10 cellular contexts compared by ENCODE assay signal in genomic region chr1:225447649-225448048, GRCh38. TPM values are rescaled to one million over a fixed set of nuclear protein-coding genes. Genes with fewer than 3 reads are reported as not detected.
A peak's percentile ranks its signal among the peaks of the same experiment; 100 is the strongest.
DNase-seq lines count a peak whose midpoint lies in the region; ATAC-seq and TF ChIP-seq lines count a peak whose summit lies in the region.
"Had no signal": no experiment of that assay in that cellular context is flagged by ENCODE, and none has a peak within 500 bp of the region (broad histone marks: within the 10 kb centered on the region; RNA-seq: fewer than 3 reads in every experiment).

No MANE protein-coding gene starts in this region.

- peak overlapping the region; percentile 80 for H2AFZ ChIP-seq in fibroblast of lung (ENCODE audit: low read length)

- H3K27me3 ChIP-seq in fibroblast of lung (ENCODE audit: control insufficient read depth, insufficient read depth, low read length) = no peaks in the 10 kb centered on the region
- no peaks in the 10 kb centered on the region for H3K27me3 ChIP-seq in muscle layer of duodenum (ENCODE audit: low read depth, low read length)
- no peaks in the 10 kb centered on the region for H3K27me3 ChIP-seq in A673 (replicated peaks; ENCODE audit: insufficient read depth, low read depth, low read length, poor library complexity)

- peak overlapping the region; percentile 74 for H3K4me2 ChIP-seq in fibroblast of lung (ENCODE audit: extremely low read depth, insufficient read depth, low read length)

- intact Hi-C loops in A673 (cut with micrococcal nuclease; ENCODE audit: unreplicated experiment) = no loop called here

- H3K27ac ChIP-seq in fibroblast of lung (ENCODE audit: insufficient read depth, low read length) (no peak overlapping the region), muscle layer of duodenum (ENCODE audit: low read length) (peak overlapping the region; percentile 88), urinary bladder (ENCODE audit: low read depth) (peak overlapping the region; percentile 74), A673 (ENCODE audit: low read depth, low read length, poor library complexity, severe bottlenecking) (no peak overlapping the region)

- H3K4me1 ChIP-seq in fibroblast of lung (ENCODE audit: control insufficient read depth, extremely low read depth, insufficient read depth, low read length) (peaks cover 21% of the 10 kb centered on the region), muscle layer of duodenum (ENCODE audit: control insufficient read depth in 1 of 2, insufficient read depth in 2 of 2, low read length in 2 of 2) (peaks cover 19 to 55% of the 10 kb centered on the region in 2 donors), urinary bladder (ENCODE audit: insufficient read depth) (no peaks in the 10 kb centered on the region), A673 (ENCODE audit: insufficient read depth, low read length, poor library complexity, severe bottlenecking) (peaks cover 20% of the 10 kb centered on the region)

- H3K9me3 ChIP-seq in fibroblast of lung (ENCODE audit: control insufficient read depth, insufficient read depth, low read depth, low read length) (no peaks in the 10 kb centered on the region), muscle layer of duodenum (ENCODE audit: control insufficient read depth in 1 of 2, low read length in 2 of 2) (no peaks in the 10 kb centered on the region), A673 (ENCODE audit: low read depth, low read length, poor library complexity, severe bottlenecking) (no peaks in the 10 kb centered on the region)

- no TSS peak for BruUV-seq in A673 (replicated peaks; lab: Mats Ljungman, UMichigan)

- peaks cover 58% of the 10 kb centered on the region for H3K4me1 Mint-ChIP-seq in activated CD8-positive, alpha-beta memory T cell treated with anti-CD3 and anti-CD28 coated beads, Interleukin-2, amount 10 ng/mL, durations not matched to agents 7 days and 5 days

- 10% methylated on average over 7 of the region's 7 CpGs for WGBS in urinary bladder

- no peaks in the 10 kb centered on the region for H3K9me3 Mint-ChIP-seq in activated CD8-positive, alpha-beta memory T cell treated with anti-CD3 and anti-CD28 coated beads, Interleukin-2, amount 10 ng/mL, durations not matched to agents 7 days and 5 days (ENCODE audit: low read depth)

- no peak overlapping the region for H3K27ac Mint-ChIP-seq in activated CD8-positive, alpha-beta memory T cell treated with anti-CD3 and anti-CD28 coated beads, Interleukin-2, amount 10 ng/mL, durations not matched to agents 7 days and 5 days

- H3K4me3 ChIP-seq in fibroblast of lung (replicated peaks in 1 of 4; ENCODE audit: control extremely low read depth in 1 of 4, insufficient read depth in 1 of 4, low read depth in 3 of 4, low read length in 4 of 4) = peak overlapping the region in 1 of 4 experiments; percentile 4
- H3K4me3 ChIP-seq in muscle layer of duodenum (ENCODE audit: low read depth in 1 of 2, low read length in 2 of 2) = peak overlapping the region; percentile 7 to 45
- H3K4me3 ChIP-seq in urinary bladder (ENCODE audit: low read depth, low read length) = no peak overlapping the region
- H3K4me3 ChIP-seq in A673 (ENCODE audit: low read depth, low read length, poor library complexity, severe bottlenecking) = no peak overlapping the region

- CTCF ChIA-PET in activated CD8-positive, alpha-beta memory T cell treated with anti-CD3 and anti-CD28 coated beads, Interleukin-2, amount 10 ng/mL, durations not matched to agents 7 days and 5 days (lab: Charles Lee) = no interaction called here
- CTCF ChIA-PET in A673 (lab: Charles Lee) = interaction anchor here (0.9 kb wide), 1 partner anchor 27 kb away, joined by 3 read pairs; no protein-coding TSS in a partner anchor

- peaks cover 4% of the 10 kb centered on the region for H3K36me3 Mint-ChIP-seq in activated CD8-positive, alpha-beta memory T cell treated with anti-CD3 and anti-CD28 coated beads, Interleukin-2, amount 10 ng/mL, durations not matched to agents 7 days and 5 days

- no peak overlapping the region for H3K4me3 Mint-ChIP-seq in activated CD8-positive, alpha-beta memory T cell treated with anti-CD3 and anti-CD28 coated beads, Interleukin-2, amount 10 ng/mL, durations not matched to agents 7 days and 5 days

- TF ChIP-seq CTCF in fibroblast of lung (conservative IDR thresholded peaks at IDR 0.05 in 1 of 2, IDR thresholded peaks at IDR 0.05 in 1 of 2; ENCODE audit: low read depth in 1 of 2, low read length in 2 of 2) (no peak), A673 (conservative IDR thresholded peaks at IDR 0.05; ENCODE audit: low read depth, low read length) (no peak)

- ATAC-seq in activated CD8-positive, alpha-beta memory T cell treated with anti-CD3 and anti-CD28 coated beads, Interleukin-2, amount 10 ng/mL, durations not matched to agents 7 days and 5 days = no peak
- ATAC-seq in GM21723 (IDR thresholded peaks at IDR 0.05; ENCODE audit: unreplicated experiment) = no peak

- H3K27me3 Mint-ChIP-seq in activated CD8-positive, alpha-beta memory T cell treated with anti-CD3 and anti-CD28 coated beads, Interleukin-2, amount 10 ng/mL, durations not matched to agents 7 days and 5 days = no peaks in the 10 kb centered on the region

- H3K36me3 ChIP-seq in fibroblast of lung (ENCODE audit: control insufficient read depth, insufficient read depth, low read length) (no peaks in the 10 kb centered on the region), muscle layer of duodenum (ENCODE audit: control insufficient read depth in 1 of 2, insufficient read depth in 2 of 2, low read length in 2 of 2) (no peaks in the 10 kb centered on the region), urinary bladder (ENCODE audit: insufficient read depth) (no peaks in the 10 kb centered on the region), A673 (ENCODE audit: insufficient read depth, low read length, poor library complexity, severe bottlenecking) (no peaks in the 10 kb centered on the region)

- H3K79me2 ChIP-seq in fibroblast of lung (ENCODE audit: control insufficient read depth, insufficient read depth, low read length) = no peaks in the 10 kb centered on the region

- DNase-seq in activated CD8-positive, alpha-beta memory T cell treated with anti-CD3 and anti-CD28 coated beads, Interleukin-2, amount 50 U/mL, for 48 hours = peak; percentile 39
- DNase-seq in activated CD8-positive, alpha-beta memory T cell treated with anti-CD3 and anti-CD28 coated beads, Interleukin-2, amount 10 ng/mL, durations not matched to agents 7 days and 5 days = no peak
- DNase-seq in fibroblast of lung (ENCODE audit: low read depth in 2 of 2) (peak; percentile 60 to 90), A673 (ENCODE audit: low spot score) (no peak), OCI-M2 (lab: John Stamatoyannopoulos, UW; ENCODE audit: unreplicated experiment) (no peak)
- DNase-seq: activated CD4-positive, alpha-beta T cell treated with anti-CD3 and anti-CD28 coated beads for 4 hours; effector CD8-positive, alpha-beta T cell had no signal

- H3K9ac ChIP-seq in fibroblast of lung (ENCODE audit: insufficient read depth, low read length) = no peak overlapping the region

- POLR2A ChIA-PET in A673 (lab: Charles Lee; ENCODE audit: low non-redundant PET) = no interaction called here

- H4K20me1 ChIP-seq in fibroblast of lung (ENCODE audit: control insufficient read depth, extremely low read depth, insufficient read depth, low read length) = no peaks in the 10 kb centered on the region

RNA-seq across cellular contexts. Expression of gene LBR, which starts 19.8 kb away (rescaled TPM):
- 100 to 1,000 TPM; 213 to 226 TPM for total RNA-seq in activated CD8-positive, alpha-beta memory T cell treated with anti-CD3 and anti-CD28 coated beads, Interleukin-2, amount 10 ng/mL, durations not matched to agents 7 days and 5 days
- total RNA-seq in fibroblast of lung = 33.9 and 39.5 TPM in 2 replicates
- polyA plus RNA-seq in fibroblast of lung = 34.1 and 39.0 TPM in 2 replicates
- polyA plus RNA-seq in fibroblast of lung (2012) = 19.5 and 23.9 TPM in 2 replicates
- polyA minus RNA-seq in fibroblast of lung (ENCODE audit: low replicate concordance) = 30.4 and 41.9 TPM in 2 replicates
- total RNA-seq in urinary bladder = 128 TPM
- 62.0 TPM for polyA plus RNA-seq in urinary bladder
- 147 and 174 TPM in 2 replicates for total RNA-seq in A673 (2021)

Comparison
In these comparisons a context has a peak if more than half of its experiments do, and no peak if none do; other contexts are left out.
1. DNase-seq: peak in activated CD8-positive, alpha-beta memory T cell treated with anti-CD3 and anti-CD28 coated beads, Interleukin-2, amount 50 U/mL, for 48 hours (single experiment) and fibroblast of lung (2 of 2); none in activated CD8-positive, alpha-beta memory T cell treated with anti-CD3 and anti-CD28 coated beads, Interleukin-2, amount 10 ng/mL, durations not matched to agents 7 days and 5 days (single experiment), A673 (single experiment) and OCI-M2 (single experiment).
2. H3K27ac ChIP-seq: peak in muscle layer of duodenum (single experiment) and urinary bladder (single experiment); none in fibroblast of lung (single experiment) and A673 (single experiment).
3. H3K4me3 ChIP-seq: peak in muscle layer of duodenum (2 of 2); none in urinary bladder (single experiment) and A673 (single experiment).